Comparison of ENCODE assay signal across 8 cellular contexts in genomic region chr2:181616715-181617114, GRCh38. TPM values are rescaled to one million over a fixed set of nuclear protein-coding genes. Genes with fewer than 3 reads are reported as not detected.
"Had no signal": no experiment of that assay in that cellular context is flagged by ENCODE, and none has a peak within 500 bp of the region (broad histone marks: within the 10 kb centered on the region; RNA-seq: fewer than 3 reads in every experiment).

No MANE protein-coding gene starts in this region.

- H3K9me3 ChIP-seq: HAP-1 had no signal

- FAIRE-seq: HTR-8/SVneo had no signal

- H3K9ac ChIP-seq: GM23248 had no signal

- H3K4me3 ChIP-seq: GM23248, HAP-1 had no signal

- ATAC-seq: HCT116 had no signal

- H3K27ac Mint-ChIP-seq: HFFc6 had no signal

- H3K4me1 ChIP-seq: HAP-1 had no signal

- H2AFZ ChIP-seq: GM23248 had no signal

- H3K36me3 ChIP-seq: HAP-1 had no signal

- H3K9me3 Mint-ChIP-seq: HFFc6 had no signal

- H3K4me3 Mint-ChIP-seq: HFFc6 had no signal

- DNase-seq: GM23248, GOT3, H7, HFFc6, KBM-7 had no signal

- H3K27ac ChIP-seq: GM23248 had no signal

RNA-seq across cellular contexts. Expression of gene CERKL, which starts 40.2 kb away (rescaled TPM):
- total RNA-seq: GM23248 had no signal
